ENCODE assay signal across 19 cellular contexts in the genomic region with DNA sequence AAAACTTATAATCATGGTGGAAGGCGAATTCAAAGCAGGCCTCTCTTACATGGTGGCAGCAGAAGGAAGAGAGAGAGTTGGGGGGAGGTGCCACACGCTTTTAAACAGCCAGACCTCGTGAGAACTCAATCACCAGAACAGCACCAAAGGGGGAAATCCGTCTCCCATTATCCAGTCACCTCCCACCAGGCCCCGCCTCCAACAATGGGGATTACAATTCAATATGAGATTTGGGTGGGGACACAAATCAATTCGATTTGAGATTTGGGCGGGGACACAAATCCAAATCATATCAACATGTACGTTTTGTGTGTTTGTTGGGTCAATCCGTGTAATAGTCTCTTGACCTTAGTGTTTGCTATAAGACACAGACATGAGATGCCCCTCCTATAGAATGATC.
"Had no signal": no experiment of that assay in that cellular context is flagged by ENCODE, and none has a peak within 500 bp of the region (broad histone marks: within the 10 kb centered on the region; RNA-seq: fewer than 3 reads in every experiment).

No MANE protein-coding gene starts in this region.

- H3K9me3 Mint-ChIP-seq: neural crest cell had no signal

- H3K4me3 ChIP-seq: lower lobe of right lung, mucosa of descending colon, right lobe of liver, skin epidermis, testis, uterus had no signal

- H3K4me1 Mint-ChIP-seq: neural crest cell had no signal

- H3K36me3 Mint-ChIP-seq: stimulated activated effector memory CD8-positive, alpha-beta T cell treated with anti-CD3 and anti-CD28 coated beads, Interleukin-12 subunit alpha, Interleukin-12 subunit beta, amount 100 ng/mL, for 72 hours had no signal

- H3K27ac ChIP-seq: lower lobe of right lung, right lobe of liver, skin epidermis, testis, uterus, VCaP had no signal

- H3K27me3 ChIP-seq: right lobe of liver, testis, uterus had no signal

- H3K4me1 ChIP-seq: lower lobe of right lung, right lobe of liver, testis, uterus had no signal

- DNase-seq: activated CD4-positive, CD25-positive, alpha-beta regulatory T cell treated with anti-CD3 and anti-CD28 coated beads, Interleukin-2, amount 50 U/mL, for 72 hours; activated effector memory CD4-positive, alpha-beta T cell treated with anti-CD3 and anti-CD28 coated beads, Interleukin-2, amount 50 U/mL, for 16 hours; cortex of kidney; foreskin melanocyte; kidney; lower lobe of right lung; mesendoderm; mucosa of descending colon; occipital lobe; posterior cingulate gyrus; right lobe of liver; stimulated activated CD4-positive, alpha-beta T cell treated with anti-CD3 and anti-CD28 coated beads, Interleukin-2, amount 100 ng/mL, for 24 hours; testis; trophoblast cell; uterus had no signal

- H3K27ac Mint-ChIP-seq: stimulated activated effector memory CD8-positive, alpha-beta T cell treated with anti-CD3 and anti-CD28 coated beads, Interleukin-12 subunit alpha, Interleukin-12 subunit beta, amount 100 ng/mL, for 72 hours had no signal

- FAIRE-seq: kidney had no signal

- H3K4me3 Mint-ChIP-seq: neural crest cell; stimulated activated effector memory CD8-positive, alpha-beta T cell treated with anti-CD3 and anti-CD28 coated beads, Interleukin-12 subunit alpha, Interleukin-12 subunit beta, amount 100 ng/mL, for 72 hours had no signal

- H3K9me3 ChIP-seq: lower lobe of right lung, mucosa of descending colon, right lobe of liver, testis, uterus had no signal

- H3K36me3 ChIP-seq: lower lobe of right lung, right lobe of liver, uterus had no signal

- ATAC-seq: lower lobe of right lung; mucosa of descending colon; right lobe of liver; stimulated activated effector memory CD8-positive, alpha-beta T cell treated with anti-CD3 and anti-CD28 coated beads, Interleukin-12 subunit alpha, Interleukin-12 subunit beta, amount 100 ng/mL, for 72 hours had no signal
